In the genomic region with DNA sequence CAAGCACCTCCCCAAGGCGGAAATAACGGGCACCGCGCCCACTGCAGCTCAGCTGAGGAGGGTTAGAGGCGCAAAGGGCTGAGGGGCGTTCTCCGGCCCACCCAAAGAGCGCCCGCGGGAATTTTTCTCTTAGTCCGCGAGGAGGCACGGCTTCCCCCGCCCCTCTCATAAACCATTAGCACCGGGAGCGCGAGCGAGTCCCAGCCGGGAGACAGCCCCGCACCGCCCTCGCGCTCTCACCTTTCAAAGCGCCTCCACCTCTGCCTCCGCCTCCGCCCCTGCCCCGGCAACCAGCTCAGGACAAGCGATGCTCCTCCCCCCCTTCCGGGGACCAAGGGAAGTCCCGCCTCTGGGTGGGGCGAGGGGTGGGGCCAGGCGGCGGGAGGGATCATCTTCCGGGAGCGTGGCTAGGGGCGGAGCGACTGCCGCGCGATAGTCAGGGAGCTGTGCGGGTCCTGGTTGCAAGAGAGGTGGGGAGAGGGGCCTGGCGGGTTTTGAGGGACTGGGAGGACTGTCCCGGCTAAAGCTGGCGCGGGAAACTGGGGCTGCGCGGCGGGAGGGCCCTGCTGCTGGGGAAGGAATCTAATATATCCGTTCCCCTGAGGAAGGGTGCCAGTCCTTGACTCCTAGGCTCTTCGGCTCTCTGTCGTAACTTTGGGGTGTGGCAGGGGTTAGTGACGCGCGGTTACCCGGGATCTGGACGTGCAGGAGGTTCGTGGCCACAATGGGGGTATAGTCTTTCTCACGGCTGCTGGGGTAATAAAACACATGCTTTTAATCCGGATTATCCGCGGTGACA, we compare ENCODE assay signal across 8 cellular contexts. TPM values are rescaled to one million over a fixed set of nuclear protein-coding genes. Genes with fewer than 3 reads are reported as not detected.
DNase-seq lines count a peak whose midpoint lies in the region; ATAC-seq, FAIRE-seq and TF ChIP-seq lines count a peak whose summit lies in the region.

A gene (minus strand): TSS at position 309 of the 799 bp plus-strand sequence. CDS start 5,165 bp downstream, outside the sequence.
A gene (plus strand): TSS at position 410 of the 799 bp plus-strand sequence. CDS start 637 bp downstream, outside the sequence.

- peak; percentile 76 for DNase-seq in AG09309 (ENCODE audit: low read depth)
- peak; percentile 91 for DNase-seq in NCI-H226
- peak; percentile 96 to 98 (median 97) for DNase-seq in activated CD4-positive, CD25-positive, alpha-beta regulatory T cell (lab: John Stamatoyannopoulos, UW)
- peak; percentile 96 for DNase-seq in central memory CD4-positive, alpha-beta T cell
- DNase-seq in keratinocyte (ENCODE audit: low read depth, low spot score), result peak; percentile 45
- DNase-seq in stimulated activated CD4-positive, alpha-beta T cell treated with anti-CD3 and anti-CD28 coated beads, Interleukin-12 subunit alpha, Interleukin-12 subunit beta, amount 100 ng/mL, for 48 hours (ENCODE audit: low read depth in 2 of 3, low spot score in 1 of 3), result peak; percentile 96 to 99 (median 98)

- H3K4me1 ChIP-seq in keratinocyte (ENCODE audit: control insufficient read depth, extremely low read depth, insufficient read depth, low read length), result peaks cover 21% of the 10 kb centered on the region

- peaks cover 2% of the 10 kb centered on the region for H3K9me1 ChIP-seq in keratinocyte (ENCODE audit: control insufficient read depth, extremely low read depth, insufficient read depth, low read length)

- no peaks in the 10 kb centered on the region for H3K9me3 ChIP-seq in keratinocyte (ENCODE audit: control insufficient read depth, low read depth, low read length)

- H3K4me3 ChIP-seq in AG09309 (ENCODE audit: control insufficient read depth, low read depth, low read length), result peak within 1 kb of the TSS; percentile 87
- peak within 1 kb of the TSS; percentile 78 to 97 (median 91) for H3K4me3 ChIP-seq in keratinocyte (ENCODE audit: control insufficient read depth in 2 of 3, extremely low read depth in 1 of 3, insufficient read depth in 2 of 3, low read depth in 1 of 3, low read length in 3 of 3)

- peak within 1 kb of the TSS; percentile 92 for H2AFZ ChIP-seq in keratinocyte (ENCODE audit: control insufficient read depth, low read length)

- H3K27me3 ChIP-seq in keratinocyte (ENCODE audit: control insufficient read depth, extremely low read depth, insufficient read depth, low read length), result no peaks in the 10 kb centered on the region

- no peaks in the 10 kb centered on the region for H4K20me1 ChIP-seq in keratinocyte (ENCODE audit: control insufficient read depth, extremely low read depth, insufficient read depth, low read length)

- H3K36me3 ChIP-seq in keratinocyte (ENCODE audit: control insufficient read depth in 2 of 2, extremely low read depth in 1 of 2, insufficient read depth in 2 of 2, low read length in 2 of 2), result peaks cover 0 to 3% of the 10 kb centered on the region in 2 experiments

- peak; percentile 96 for ATAC-seq in GM19023 (IDR thresholded peaks at IDR 0.05; ENCODE audit: unreplicated experiment)
- ATAC-seq in HG03196 (IDR thresholded peaks at IDR 0.05; ENCODE audit: unreplicated experiment), result peak; percentile 94

- peak within 1 kb of the TSS; percentile 98 for H3K4me2 ChIP-seq in keratinocyte (ENCODE audit: control insufficient read depth, extremely low read depth, insufficient read depth, low read depth, low read length)

- TF ChIP-seq CTCF in AG09309 (IDR thresholded peaks at IDR 0.05; ENCODE audit: control insufficient read depth, insufficient read depth, low read depth, low read length, missing control alignments) (no peak), keratinocyte (optimal IDR thresholded peaks at IDR 0.05 in 1 of 3, IDR thresholded peaks at IDR 0.05 in 1 of 3, conservative IDR thresholded peaks at IDR 0.05 in 1 of 3; ENCODE audit: extremely low read depth in 1 of 3, insufficient read depth in 2 of 3, low read length in 3 of 3) (no peak)

- FAIRE-seq in keratinocyte (lab: Jason Lieb, UNC), result no peak

- peak within 1 kb of the TSS; percentile 96 for H3K27ac ChIP-seq in keratinocyte (ENCODE audit: control insufficient read depth, insufficient read depth, low read length)

- dilution Hi-C loops in keratinocyte (cut with MboI; ENCODE audit: extremely low pct_ligation_motif_present, low sequenced_read_pairs), result no loop called here

- peak within 1 kb of the TSS; percentile 95 for H3K9ac ChIP-seq in keratinocyte (ENCODE audit: control insufficient read depth, extremely low read depth, insufficient read depth, low read length)

- H3K79me2 ChIP-seq in keratinocyte (ENCODE audit: control insufficient read depth, insufficient read depth, low read length), result peaks cover 40% of the 10 kb centered on the region

RNA-seq across cellular contexts. Expression of the first gene that starts in this region (rescaled TPM):
- polyA plus RNA-seq in keratinocyte, result 7.6 to 19.3 TPM (median 10.3 TPM) in 3 replicates
- 22.5 TPM for polyA plus RNA-seq in keratinocyte (2011; ENCODE audit: low read depth)
- 8.0 and 8.6 TPM in 2 replicates for polyA plus RNA-seq in keratinocyte (2011; cell fraction: cytosol; rRNA removed)
- polyA plus RNA-seq in keratinocyte (2011; cell fraction: nucleus; rRNA removed), result 19.7 and 34.0 TPM in 2 replicates
- 12.5 and 12.8 TPM in 2 replicates for polyA plus RNA-seq in keratinocyte (2012; ENCODE audit: low replicate concordance)
- 1.3 to 8.3 TPM (median 3.4 TPM) in 3 replicates for polyA minus RNA-seq in keratinocyte
- polyA minus RNA-seq in keratinocyte (2011; cell fraction: cytosol; rRNA and poly(A)+ RNA removed), result 3.6 TPM
- 9.0 and 16.1 TPM in 2 replicates for polyA minus RNA-seq in keratinocyte (2011; cell fraction: nucleus; rRNA and poly(A)+ RNA removed)

RNA-seq across cellular contexts. Expression of the second gene that starts in this region (rescaled TPM):
- polyA plus RNA-seq in keratinocyte, result 3.8 to 6.9 TPM (median 5.0 TPM) in 3 replicates
- 7.7 TPM for polyA plus RNA-seq in keratinocyte (2011; ENCODE audit: low read depth)
- 2.6 and 4.1 TPM in 2 replicates for polyA plus RNA-seq in keratinocyte (2011; cell fraction: cytosol; rRNA removed)
- 8.8 and 12.7 TPM in 2 replicates for polyA plus RNA-seq in keratinocyte (2011; cell fraction: nucleus; rRNA removed)
- polyA plus RNA-seq in keratinocyte (2012; ENCODE audit: low replicate concordance), result 4.5 and 5.5 TPM in 2 replicates
- 0.23 to 3.4 TPM (median 2.1 TPM) in 3 replicates for polyA minus RNA-seq in keratinocyte
- 2.9 TPM for polyA minus RNA-seq in keratinocyte (2011; cell fraction: cytosol; rRNA and poly(A)+ RNA removed)
- 3.6 and 7.4 TPM in 2 replicates for polyA minus RNA-seq in keratinocyte (2011; cell fraction: nucleus; rRNA and poly(A)+ RNA removed)

Comparison
In these comparisons a context has a peak if more than half of its experiments do, and no peak if none do; other contexts are left out.
1. Peak in every context shown above with its lines: DNase-seq, ATAC-seq, H3K4me3 ChIP-seq and H3K27ac ChIP-seq.
2. DNase-seq: peak in every context shown above with its lines; median percentile 98 in stimulated activated CD4-positive, alpha-beta T cell treated with anti-CD3 and anti-CD28 coated beads, Interleukin-12 subunit alpha, Interleukin-12 subunit beta, amount 100 ng/mL, for 48 hours; 97 in activated CD4-positive, CD25-positive, alpha-beta regulatory T cell; 96 in central memory CD4-positive, alpha-beta T cell; 91 in NCI-H226; 76 in AG09309; 45 in keratinocyte.